ENCODE assay signal across 12 cellular contexts in genomic region chr6:30816791-30817739, GRCh38.
DNase-seq lines count a peak whose midpoint lies in the region; ATAC-seq and TF ChIP-seq lines count a peak whose summit lies in the region.
"Had no signal": no experiment of that assay in that cellular context is flagged by ENCODE, and none has a peak within 500 bp of the region (broad histone marks: within the 10 kb centered on the region; RNA-seq: fewer than 3 reads in every experiment).

No MANE protein-coding gene starts in this region.

- peaks cover 9% of the 10 kb centered on the region for H3K9me3 Mint-ChIP-seq in activated CD4-positive, alpha-beta T cell treated with anti-CD3 and anti-CD28 coated beads, Interleukin-2, amount 10 ng/mL, durations not matched to agents 24 days and 14 days
- peaks cover 3 to 5% of the 10 kb centered on the region in 2 donors for H3K9me3 Mint-ChIP-seq in activated T-cell treated with anti-CD3 and anti-CD28 coated beads, Interleukin-2, amount 50 U/mL, for 72 hours

- H3K27me3 ChIP-seq in skeletal muscle tissue (ENCODE audit: control insufficient read depth in 3 of 3, insufficient read depth in 3 of 3, low read length in 3 of 3) = no peaks in the 10 kb centered on the region
- H3K27me3 ChIP-seq in BE2C = no peaks in the 10 kb centered on the region
- H3K27me3 ChIP-seq: thyroid gland had no signal

- H3K9me3 ChIP-seq in skeletal muscle tissue (ENCODE audit: control insufficient read depth in 3 of 3, low read length in 3 of 3) = no peaks in the 10 kb centered on the region
- no peaks in the 10 kb centered on the region for H3K9me3 ChIP-seq in BE2C
- H3K9me3 ChIP-seq: thyroid gland had no signal

- peaks cover 73% of the 10 kb centered on the region for H3K4me1 Mint-ChIP-seq in activated CD4-positive, alpha-beta T cell treated with anti-CD3 and anti-CD28 coated beads, Interleukin-2, amount 10 ng/mL, durations not matched to agents 24 days and 14 days
- peaks cover 87% of the 10 kb centered on the region for H3K4me1 Mint-ChIP-seq in activated T-cell treated with anti-CD3 and anti-CD28 coated beads, Interleukin-2, amount 50 U/mL, for 72 hours (ENCODE audit: low read depth)

- peaks cover 61% of the 10 kb centered on the region for H3K36me3 Mint-ChIP-seq in activated CD4-positive, alpha-beta T cell treated with anti-CD3 and anti-CD28 coated beads, Interleukin-2, amount 10 ng/mL, durations not matched to agents 24 days and 14 days (ENCODE audit: low read depth)
- peaks cover 17 to 21% of the 10 kb centered on the region in 2 donors for H3K36me3 Mint-ChIP-seq in activated T-cell treated with anti-CD3 and anti-CD28 coated beads, Interleukin-2, amount 50 U/mL, for 72 hours (ENCODE audit: insufficient read depth in 2 of 2)

- peak overlapping the region; percentile 97 for H3K27ac Mint-ChIP-seq in activated CD4-positive, alpha-beta T cell treated with anti-CD3 and anti-CD28 coated beads, Interleukin-2, amount 10 ng/mL, durations not matched to agents 24 days and 14 days
- H3K27ac Mint-ChIP-seq in activated T-cell treated with anti-CD3 and anti-CD28 coated beads, Interleukin-2, amount 50 U/mL, for 72 hours = peak overlapping the region; percentile 94

- DNase-seq in activated CD4-positive, alpha-beta T cell treated with anti-CD3 and anti-CD28 coated beads, Interleukin-2, amount 10 ng/mL, durations not matched to agents 24 days and 14 days = peak; percentile 74
- no peak for DNase-seq in activated CD4-positive, alpha-beta T cell treated with anti-CD3 and anti-CD28 coated beads for 1 hour
- peak; percentile 46 to 49 for DNase-seq in activated T-cell treated with anti-CD3 and anti-CD28 coated beads, Interleukin-2, amount 50 U/mL, for 72 hours
- DNase-seq in BE2C (no peak), NCI-H1694 treated with DMSO at 0.1 percent for 48 hours (lab: John Stamatoyannopoulos, UW) (no peak)
- DNase-seq: dermis blood vessel endothelial cell, GF-D8, NCI-H510A, thyroid gland had no signal

- ATAC-seq in GM21825 (IDR thresholded peaks at IDR 0.05; ENCODE audit: unreplicated experiment) (peak; percentile 43), HG03571 (IDR thresholded peaks at IDR 0.05; ENCODE audit: unreplicated experiment) (no peak)
- ATAC-seq in activated T-cell treated with anti-CD3 and anti-CD28 coated beads, Interleukin-2, amount 50 U/mL, for 72 hours (replicated peaks in 1 of 2) = peak; percentile 41 to 59

- H3K4me1 ChIP-seq in skeletal muscle tissue (ENCODE audit: control insufficient read depth in 3 of 3, insufficient read depth in 3 of 3, low read length in 3 of 3) = peaks cover 7 to 16% (median 8%) of the 10 kb centered on the region in 3 donors
- no peaks in the 10 kb centered on the region for H3K4me1 ChIP-seq in BE2C

- no peaks in the 10 kb centered on the region for H3K27me3 Mint-ChIP-seq in activated CD4-positive, alpha-beta T cell treated with anti-CD3 and anti-CD28 coated beads, Interleukin-2, amount 10 ng/mL, durations not matched to agents 24 days and 14 days
- H3K27me3 Mint-ChIP-seq in activated T-cell treated with anti-CD3 and anti-CD28 coated beads, Interleukin-2, amount 50 U/mL, for 72 hours (ENCODE audit: low read depth) = no peaks in the 10 kb centered on the region

- TF ChIP-seq CTCF in BE2C (IDR thresholded peaks at IDR 0.05; ENCODE audit: low read depth, low read length) = no peak

- intact Hi-C loops in activated CD4-positive, alpha-beta T cell treated with anti-CD3 and anti-CD28 coated beads, Interleukin-2, amount 10 ng/mL, durations not matched to agents 24 days and 14 days (cut with micrococcal nuclease) = loop anchor here (1.0 to 10.0 kb wide), 4 partner anchors 29 to 758 kb away; partner anchors contain the start of genes FLOT1, LTA and TNF

- H3K4me3 Mint-ChIP-seq in activated CD4-positive, alpha-beta T cell treated with anti-CD3 and anti-CD28 coated beads, Interleukin-2, amount 10 ng/mL, durations not matched to agents 24 days and 14 days = peak overlapping the region; percentile 70
- H3K4me3 Mint-ChIP-seq in activated T-cell treated with anti-CD3 and anti-CD28 coated beads, Interleukin-2, amount 50 U/mL, for 72 hours = peak overlapping the region; percentile 38 to 65

- H3K36me3 ChIP-seq in skeletal muscle tissue (ENCODE audit: control insufficient read depth in 3 of 3, insufficient read depth in 3 of 3, low read length in 3 of 3) (no peaks in the 10 kb centered on the region), BE2C (no peaks in the 10 kb centered on the region)
- H3K36me3 ChIP-seq: thyroid gland had no signal

- H3K4me3 ChIP-seq in skeletal muscle tissue (ENCODE audit: low read length in 3 of 3) (no peak overlapping the region), BE2C (ENCODE audit: low read depth, low read length) (no peak overlapping the region)
- H3K4me3 ChIP-seq: thyroid gland had no signal

- H3K9ac ChIP-seq in skeletal muscle tissue (ENCODE audit: low read depth in 1 of 3, low read length in 3 of 3) = no peak overlapping the region

- peak overlapping the region; percentile 56 for H3K27ac ChIP-seq in skeletal muscle tissue (ENCODE audit: low read depth, low read length)
- H3K27ac ChIP-seq: thyroid gland had no signal

Comparison
In these comparisons a context has a peak if more than half of its experiments do, and no peak if none do; other contexts are left out.
1. DNase-seq: peak in activated CD4-positive, alpha-beta T cell treated with anti-CD3 and anti-CD28 coated beads, Interleukin-2, amount 10 ng/mL, durations not matched to agents 24 days and 14 days (single experiment) and activated T-cell treated with anti-CD3 and anti-CD28 coated beads, Interleukin-2, amount 50 U/mL, for 72 hours (2 of 2); none in activated CD4-positive, alpha-beta T cell treated with anti-CD3 and anti-CD28 coated beads for 1 hour (single experiment), BE2C (single experiment) and NCI-H1694 treated with DMSO at 0.1 percent for 48 hours (single experiment).